In genomic region chr9:133714606-133715294, GRCh38 we compare ENCODE assay signal across 11 cellular contexts. TPM values are rescaled to one million over a fixed set of nuclear protein-coding genes. Genes with fewer than 3 reads are reported as not detected.
DNase-seq lines count a peak whose midpoint lies in the region; ATAC-seq and TF ChIP-seq lines count a peak whose summit lies in the region.
"Had no signal": no experiment of that assay in that cellular context is flagged by ENCODE, and none has a peak within 500 bp of the region (broad histone marks: within the 10 kb centered on the region; RNA-seq: fewer than 3 reads in every experiment).

No MANE protein-coding gene starts in this region.

- H3K79me2 ChIP-seq in neural progenitor cell (ENCODE audit: low read depth), result no peaks in the 10 kb centered on the region

- peak overlapping the region in 6 of 10 experiments; percentile 1 to 40 (median 10); a peak in 4 of 20 replicates for H3K4me3 ChIP-seq in BLaER1 treated with 17β-estradiol and CSF1 and Interleukin-3, amounts not matched to agents 10 nM and 100 nM
- H3K4me3 ChIP-seq in fibroblast of villous mesenchyme (ENCODE audit: low read depth, low read length) (no peak overlapping the region), neural progenitor cell (no peak overlapping the region)

- H3K9me3 Mint-ChIP-seq in neural progenitor cell, result no peaks in the 10 kb centered on the region

- no peaks in the 10 kb centered on the region for H3F3A ChIP-seq in neural progenitor cell (ENCODE audit: low read depth)

- no peak for TF ChIP-seq CTCF in fibroblast of villous mesenchyme (IDR thresholded peaks at IDR 0.05; ENCODE audit: insufficient read depth, low read depth, low read length)
- no peak for TF ChIP-seq CTCF in neural progenitor cell (IDR thresholded peaks at IDR 0.05)

- no peak overlapping the region for H2AFZ ChIP-seq in neural progenitor cell (replicated peaks)

- peaks cover 0 to 5% (median 1%) of the 10 kb centered on the region in 11 experiments; a peak in 8 of 22 replicates for H3K9me3 ChIP-seq in BLaER1 treated with 17β-estradiol and CSF1 and Interleukin-3, amounts not matched to agents 10 nM and 100 nM (replicated peaks in 1 of 11)
- H3K9me3 ChIP-seq in neural progenitor cell (ENCODE audit: low read depth), result no peaks in the 10 kb centered on the region

- peaks cover 30% of the 10 kb centered on the region for H3K4me1 Mint-ChIP-seq in neural progenitor cell

- peak overlapping the region; percentile 93 for H3K27ac Mint-ChIP-seq in neural progenitor cell

- peaks cover 0 to 28% (median 0%) of the 10 kb centered on the region in 11 experiments; a peak in 5 of 22 replicates for H3K27me3 ChIP-seq in BLaER1 treated with 17β-estradiol and CSF1 and Interleukin-3, amounts not matched to agents 10 nM and 100 nM
- no peaks in the 10 kb centered on the region for H3K27me3 ChIP-seq in neural progenitor cell

- ATAC-seq in HG03159 (IDR thresholded peaks at IDR 0.05; ENCODE audit: unreplicated experiment), result no peak

- H3K9ac ChIP-seq in BLaER1 treated with 17β-estradiol and CSF1 and Interleukin-3, amounts not matched to agents 10 nM and 100 nM, result peak overlapping the region; percentile 13 to 73 (median 59); a peak in 20 of 22 replicates
- H3K9ac ChIP-seq in neural progenitor cell, result no peak overlapping the region

- H3K4me1 ChIP-seq in BLaER1 treated with 17β-estradiol and CSF1 and Interleukin-3, amounts not matched to agents 10 nM and 100 nM, result peaks cover 66 to 77% (median 76%) of the 10 kb centered on the region in 10 experiments
- H3K4me1 ChIP-seq in neural progenitor cell, result peaks cover 4% of the 10 kb centered on the region

- H3K4me3 Mint-ChIP-seq in neural progenitor cell, result no peak overlapping the region

- no peaks in the 10 kb centered on the region for H3K36me3 Mint-ChIP-seq in neural progenitor cell

- H3K27me3 Mint-ChIP-seq in neural progenitor cell (ENCODE audit: insufficient read depth, low read depth), result peaks cover 7% of the 10 kb centered on the region

- H4K20me1 ChIP-seq in BLaER1 treated with 17β-estradiol and CSF1 and Interleukin-3, amounts not matched to agents 10 nM and 100 nM, result no peaks in the 10 kb centered on the region; a peak in 1 of 22 replicates
- H4K20me1 ChIP-seq in neural progenitor cell (ENCODE audit: low read depth), result no peaks in the 10 kb centered on the region

- H3K27ac ChIP-seq in BLaER1 treated with 17β-estradiol and CSF1 and Interleukin-3, amounts not matched to agents 10 nM and 100 nM, result peak overlapping the region in 9 of 11 experiments; percentile 60 to 83 (median 73); a peak in 19 of 22 replicates
- no peak overlapping the region for H3K27ac ChIP-seq in neural progenitor cell
- H3K27ac ChIP-seq: C4-2B had no signal

- no peaks in the 10 kb centered on the region for H3K36me3 ChIP-seq in BLaER1 treated with 17β-estradiol and CSF1 and Interleukin-3, amounts not matched to agents 10 nM and 100 nM
- no peaks in the 10 kb centered on the region for H3K36me3 ChIP-seq in neural progenitor cell

- H3K4me2 ChIP-seq in BLaER1 treated with 17β-estradiol and CSF1 and Interleukin-3, amounts not matched to agents 10 nM and 100 nM, result peak overlapping the region; percentile 78 to 100 (median 97)
- H3K4me2 ChIP-seq in neural progenitor cell, result no peak overlapping the region

- DNase-seq in RPMI7951 (ENCODE audit: low read depth) (peak; percentile 94), fibroblast of villous mesenchyme (ENCODE audit: low read depth) (peak; percentile 98), neural progenitor cell (ENCODE audit: low spot score) (no peak), iPS-NIHi11 (ENCODE audit: low spot score) (no peak), RPMI8226 (no peak)
- no peak for DNase-seq in activated CD4-positive, alpha-beta T cell treated with anti-CD3 and anti-CD28 coated beads, Interleukin-2, amount 50 U/mL, for 4 hours
- DNase-seq: activated CD8-positive, alpha-beta memory T cell treated with anti-CD3 and anti-CD28 coated beads for 24 hours; NCI-H1930 had no signal

RNA-seq across cellular contexts. Expression of gene SARDH, which starts 23.4 kb away (rescaled TPM):
- 1.8 and 1.9 TPM in 2 replicates for total RNA-seq in RPMI7951 (2014; rRNA removed; shearing (Covaris generic))
- 5.5 and 6.0 TPM in 2 replicates for total RNA-seq in fibroblast of villous mesenchyme
- 3.9 and 9.2 TPM in 2 replicates for total RNA-seq in neural progenitor cell (ENCODE audit: low replicate concordance)

Comparison
In these comparisons a context has a peak if more than half of its experiments do, and no peak if none do; other contexts are left out.
1. H3K4me3 ChIP-seq: peak in BLaER1 treated with 17β-estradiol and CSF1 and Interleukin-3, amounts not matched to agents 10 nM and 100 nM (6 of 10); none in fibroblast of villous mesenchyme (single experiment) and neural progenitor cell (single experiment).
2. DNase-seq: peak in RPMI7951 (single experiment) and fibroblast of villous mesenchyme (single experiment); none in neural progenitor cell (single experiment), iPS-NIHi11 (single experiment), activated CD4-positive, alpha-beta T cell treated with anti-CD3 and anti-CD28 coated beads, Interleukin-2, amount 50 U/mL, for 4 hours (0 of 2) and RPMI8226 (single experiment).